In genomic region chr3:177419904-177420601, GRCh38 we compare ENCODE assay signal across 12 cellular contexts.
DNase-seq lines count a peak whose midpoint lies in the region; ATAC-seq and TF ChIP-seq lines count a peak whose summit lies in the region.
"Had no signal": no experiment of that assay in that cellular context is flagged by ENCODE, and none has a peak within 500 bp of the region (broad histone marks: within the 10 kb centered on the region; RNA-seq: fewer than 3 reads in every experiment).

No MANE protein-coding gene starts in this region.

- ATAC-seq in Right ventricle myocardium superior (ENCODE audit: poor library complexity): peak; percentile 21
- peak; percentile 83 for ATAC-seq in HG02870 (IDR thresholded peaks at IDR 0.05; ENCODE audit: unreplicated experiment)
- ATAC-seq: CD8-positive, alpha-beta T cell had no signal

- H4K5ac ChIP-seq in H9 (ENCODE audit: insufficient read length, low read depth, low read length): no peak overlapping the region

- H3K4me1 ChIP-seq in right atrium auricular region (peaks cover 0 to 33% of the 10 kb centered on the region in 2 donors), subcutaneous abdominal adipose tissue (ENCODE audit: control insufficient read depth in 5 of 5, insufficient read depth in 5 of 5, low read length in 5 of 5) (peaks cover 0 to 26% (median 23%) of the 10 kb centered on the region in 5 donors), H9 (ENCODE audit: insufficient read depth, low read length) (no peaks in the 10 kb centered on the region)

- H3K4ac ChIP-seq in H9 (ENCODE audit: low read depth, low read length): no peak overlapping the region

- no peak overlapping the region for H3K14ac ChIP-seq in H9 (ENCODE audit: insufficient read depth, low read length)

- H3K27me3 ChIP-seq in right atrium auricular region: no peaks in the 10 kb centered on the region
- H3K27me3 ChIP-seq in subcutaneous abdominal adipose tissue (ENCODE audit: control insufficient read depth in 5 of 5, insufficient read depth in 4 of 5, low read length in 5 of 5): no peaks in the 10 kb centered on the region
- no peaks in the 10 kb centered on the region for H3K27me3 ChIP-seq in H9 (ENCODE audit: insufficient read depth, low read length)
- H3K27me3 ChIP-seq: brain microvascular endothelial cell, MG63 had no signal

- no peak overlapping the region for H3K18ac ChIP-seq in H9 (ENCODE audit: insufficient read length, low read depth, low read length)

- peak overlapping the region; percentile 19 for H3K4me3 Mint-ChIP-seq in activated T-helper 1 cell treated with anti-CD3 and anti-CD28 coated beads, Interleukin-12 subunit alpha, Interleukin-12 subunit beta, Interleukin-2, Interleukin-4 antibody, amounts not matched to agents 30 ng/mL and 10 ng/mL and 1 ng/mL, durations not matched to agents 14 hours and 24 hours and 36 hours
- H3K4me3 Mint-ChIP-seq in H9: no peak overlapping the region
- H3K4me3 Mint-ChIP-seq: CD8-positive, alpha-beta T cell had no signal

- no peak overlapping the region for H3K56ac ChIP-seq in H9 (ENCODE audit: insufficient read length, low read depth, low read length)

- intact Hi-C loops in Right ventricle myocardium superior (cut with DNase I): no loop called here
- intact Hi-C loops in activated T-helper 1 cell treated with anti-CD3 and anti-CD28 coated beads, Interleukin-12 subunit alpha, Interleukin-12 subunit beta, Interleukin-2, Interleukin-4 antibody, amounts not matched to agents 30 ng/mL and 10 ng/mL and 1 ng/mL, durations not matched to agents 14 hours and 24 hours and 36 hours (cut with micrococcal nuclease): loop anchor here (1.0 to 10.0 kb wide), 7 partner anchors 7 to 1655 kb away; partner anchors contain the start of gene ZMAT3

- peak overlapping the region; percentile 53 for H3K27ac Mint-ChIP-seq in activated T-helper 1 cell treated with anti-CD3 and anti-CD28 coated beads, Interleukin-12 subunit alpha, Interleukin-12 subunit beta, Interleukin-2, Interleukin-4 antibody, amounts not matched to agents 30 ng/mL and 10 ng/mL and 1 ng/mL, durations not matched to agents 14 hours and 24 hours and 36 hours
- peak overlapping the region in 1 of 3 experiments; percentile 54; a peak in 1 of 7 replicates for H3K27ac Mint-ChIP-seq in H9
- H3K27ac Mint-ChIP-seq: CD8-positive, alpha-beta T cell had no signal

- H3K9me3 ChIP-seq in right atrium auricular region: no peaks in the 10 kb centered on the region
- no peaks in the 10 kb centered on the region for H3K9me3 ChIP-seq in subcutaneous abdominal adipose tissue (ENCODE audit: control insufficient read depth in 5 of 5, low read length in 5 of 5)
- H3K9me3 ChIP-seq in H9 (ENCODE audit: control insufficient read depth, low read depth, low read length): no peaks in the 10 kb centered on the region
- H3K9me3 ChIP-seq: MG63 had no signal

- H3K4me3 ChIP-seq in right atrium auricular region (no peak overlapping the region), subcutaneous abdominal adipose tissue (ENCODE audit: low read depth in 1 of 5, low read length in 5 of 5) (peak overlapping the region in 3 of 5 donors; percentile 18 to 48 (median 20))
- H3K4me3 ChIP-seq: MG63 had no signal

- H2BK15ac ChIP-seq in H9 (ENCODE audit: low read depth, low read length): no peak overlapping the region

- H2AFZ ChIP-seq in H9 (ENCODE audit: low read length): no peak overlapping the region

- no peak overlapping the region for H4K91ac ChIP-seq in H9 (ENCODE audit: insufficient read length, low read depth, low read length)

- no peak overlapping the region for H2AK5ac ChIP-seq in H9 (ENCODE audit: insufficient read length, low read length)

- H3K9ac ChIP-seq in subcutaneous abdominal adipose tissue (ENCODE audit: low read length in 5 of 5): no peak overlapping the region
- H3K9ac ChIP-seq in H9 (ENCODE audit: extremely low read depth, insufficient read length, low read length): no peak overlapping the region

- H2BK12ac ChIP-seq in H9 (ENCODE audit: insufficient read length, low read depth, low read length): no peak overlapping the region

- H3K23me2 ChIP-seq in H9 (ENCODE audit: insufficient read length, low read depth, low read length, poor library complexity, severe bottlenecking): no peaks in the 10 kb centered on the region

- H3K79me2 ChIP-seq in H9 (ENCODE audit: insufficient read depth, low read length): no peaks in the 10 kb centered on the region

- H3K4me1 Mint-ChIP-seq in activated T-helper 1 cell treated with anti-CD3 and anti-CD28 coated beads, Interleukin-12 subunit alpha, Interleukin-12 subunit beta, Interleukin-2, Interleukin-4 antibody, amounts not matched to agents 30 ng/mL and 10 ng/mL and 1 ng/mL, durations not matched to agents 14 hours and 24 hours and 36 hours (ENCODE audit: low read depth): peaks cover 26% of the 10 kb centered on the region
- H3K4me1 Mint-ChIP-seq in H9: peaks cover 5 to 13% of the 10 kb centered on the region in 2 experiments

- peak overlapping the region in 1 of 2 donors; percentile 45 for H3K27ac ChIP-seq in right atrium auricular region
- peak overlapping the region; percentile 43 for H3K27ac ChIP-seq in subcutaneous abdominal adipose tissue (ENCODE audit: low read depth, low read length)
- no peak overlapping the region for H3K27ac ChIP-seq in H9 (ENCODE audit: insufficient read length, low read depth, low read length)
- H3K27ac ChIP-seq: brain microvascular endothelial cell had no signal

- H4K20me1 ChIP-seq in H9 (ENCODE audit: control insufficient read depth, insufficient read depth, insufficient read length): no peaks in the 10 kb centered on the region

- H2BK120ac ChIP-seq in H9 (ENCODE audit: low read depth, low read length, poor library complexity, severe bottlenecking): no peak overlapping the region

- no peak overlapping the region for H2BK5ac ChIP-seq in H9 (ENCODE audit: insufficient read length, low read length)

- H3K23ac ChIP-seq in H9 (ENCODE audit: insufficient read length, low read depth, low read length): no peak overlapping the region

- TF ChIP-seq CTCF in right atrium auricular region (IDR thresholded peaks at IDR 0.05): no peak
- TF ChIP-seq CTCF in H9 (conservative IDR thresholded peaks at IDR 0.05): no peak

- DNase-seq in Right ventricle myocardium superior (no peak), right atrium auricular region (ENCODE audit: low spot score) (no peak), AG08396 (ENCODE audit: low spot score) (no peak), NCI-H1105 treated with DMSO at 0.1 percent for 48 hours (lab: John Stamatoyannopoulos, UW) (no peak), H9 (no peak)
- no peak for DNase-seq in activated T-helper 1 cell treated with anti-CD3 and anti-CD28 coated beads, Interleukin-12 subunit alpha, Interleukin-12 subunit beta, Interleukin-2, Interleukin-4 antibody, amounts not matched to agents 30 ng/mL and 10 ng/mL and 1 ng/mL, durations not matched to agents 14 hours and 24 hours and 36 hours (ENCODE audit: low spot score)
- DNase-seq: CD8-positive, alpha-beta T cell; NK-92 treated with Interleukin-12 subunit alpha and Interleukin-12 subunit beta, amount 100 ng/mL, for 24 hours had no signal

- no CpG with 5 or more reads among the region's 7 CpGs for WGBS in H9 (ENCODE audit: extremely low coverage, insufficient read length, low lambda C conversion rate)

- no peak overlapping the region for H3T11ph ChIP-seq in H9 (ENCODE audit: low read length)

- H3K79me1 ChIP-seq in H9 (ENCODE audit: insufficient read depth, low read depth, low read length, poor library complexity, severe bottlenecking): no peaks in the 10 kb centered on the region

- H3K36me3 ChIP-seq in right atrium auricular region: no peaks in the 10 kb centered on the region
- H3K36me3 ChIP-seq in subcutaneous abdominal adipose tissue (ENCODE audit: control insufficient read depth in 5 of 5, insufficient read depth in 5 of 5, low read length in 5 of 5): no peaks in the 10 kb centered on the region
- H3K36me3 ChIP-seq: brain microvascular endothelial cell, MG63 had no signal

- H4K8ac ChIP-seq in H9 (replicated peaks; ENCODE audit: insufficient read length, low read depth, low read length): no peak overlapping the region

- H2BK20ac ChIP-seq in H9 (ENCODE audit: low read depth, low read length, poor library complexity, severe bottlenecking): no peak overlapping the region

- H3K36me3 Mint-ChIP-seq in activated T-helper 1 cell treated with anti-CD3 and anti-CD28 coated beads, Interleukin-12 subunit alpha, Interleukin-12 subunit beta, Interleukin-2, Interleukin-4 antibody, amounts not matched to agents 30 ng/mL and 10 ng/mL and 1 ng/mL, durations not matched to agents 14 hours and 24 hours and 36 hours (ENCODE audit: low read depth): peaks cover 2% of the 10 kb centered on the region
- no peaks in the 10 kb centered on the region; a peak in 1 of 7 replicates for H3K36me3 Mint-ChIP-seq in H9 (ENCODE audit: insufficient read depth in 1 of 3, low read depth in 3 of 3)
- H3K36me3 Mint-ChIP-seq: CD8-positive, alpha-beta T cell had no signal

- no peak overlapping the region for H3K4me2 ChIP-seq in H9 (ENCODE audit: insufficient read depth, insufficient read length, low read length)

- H3K27me3 Mint-ChIP-seq in activated T-helper 1 cell treated with anti-CD3 and anti-CD28 coated beads, Interleukin-12 subunit alpha, Interleukin-12 subunit beta, Interleukin-2, Interleukin-4 antibody, amounts not matched to agents 30 ng/mL and 10 ng/mL and 1 ng/mL, durations not matched to agents 14 hours and 24 hours and 36 hours (ENCODE audit: insufficient read depth): peaks cover 1% of the 10 kb centered on the region
- H3K27me3 Mint-ChIP-seq in H9 (ENCODE audit: low read depth): no peaks in the 10 kb centered on the region; the same call in 1 of the 2 replicates

- no peaks in the 10 kb centered on the region for H3K9me3 Mint-ChIP-seq in activated T-helper 1 cell treated with anti-CD3 and anti-CD28 coated beads, Interleukin-12 subunit alpha, Interleukin-12 subunit beta, Interleukin-2, Interleukin-4 antibody, amounts not matched to agents 30 ng/mL and 10 ng/mL and 1 ng/mL, durations not matched to agents 14 hours and 24 hours and 36 hours
- H3K9me3 Mint-ChIP-seq in H9: no peaks in the 10 kb centered on the region
- H3K9me3 Mint-ChIP-seq: CD8-positive, alpha-beta T cell had no signal

Comparison
In these comparisons a context has a peak if more than half of its experiments do, and no peak if none do; other contexts are left out.
1. H3K4me3 ChIP-seq: peak in subcutaneous abdominal adipose tissue (3 of 5); none in right atrium auricular region (0 of 2).